Comparison of ENCODE assay signal across 2 cellular contexts in genomic region chr2:47361505-47362229, GRCh38. TPM values are rescaled to one million over a fixed set of nuclear protein-coding genes. Genes with fewer than 3 reads are reported as not detected.
"Had no signal": no experiment of that assay in that cellular context is flagged by ENCODE, and none has a peak within 500 bp of the region (broad histone marks: within the 10 kb centered on the region; RNA-seq: fewer than 3 reads in every experiment).

No MANE protein-coding gene starts in this region.

RNA-seq across cellular contexts. Expression of gene EPCAM, which starts 7.4 kb away (rescaled TPM):
- total RNA-seq: naive thymus-derived CD4-positive, alpha-beta T cell had no signal
- polyA plus RNA-seq: immature natural killer cell; naive thymus-derived CD4-positive, alpha-beta T cell had no signal
